Comparison of ENCODE assay signal across 19 cellular contexts in the genomic region with DNA sequence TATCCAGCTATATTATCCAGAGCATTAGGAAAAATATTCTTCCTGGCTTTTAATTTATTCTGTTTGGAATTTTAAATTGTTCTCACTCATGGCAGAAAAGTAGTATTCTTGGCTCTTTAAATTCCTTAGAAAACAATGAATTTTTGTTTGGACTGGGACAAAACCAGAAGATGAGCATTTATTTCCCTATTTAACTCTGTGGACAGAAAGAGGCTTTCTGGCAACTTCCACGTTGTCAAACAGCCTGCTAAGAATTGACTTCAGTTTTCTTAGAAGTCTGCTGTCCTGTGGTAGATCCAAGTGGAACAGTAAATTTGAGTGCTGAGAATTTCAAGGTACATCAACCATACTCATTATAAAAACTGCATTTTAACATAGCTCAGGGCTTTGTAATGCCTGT.
"Had no signal": no experiment of that assay in that cellular context is flagged by ENCODE, and none has a peak within 500 bp of the region (broad histone marks: within the 10 kb centered on the region; RNA-seq: fewer than 3 reads in every experiment).

No MANE protein-coding gene starts in this region.

- ATAC-seq: gastrocnemius medialis, natural killer cell, T-helper 17 cell had no signal

- H3K4me3 Mint-ChIP-seq: activated naive CD8-positive, alpha-beta T cell treated with anti-CD3 and anti-CD28 coated beads, Interleukin-2, amount 10 ng/mL, durations not matched to agents 7 days and 5 days; activated T-helper 1 cell treated with anti-CD3 and anti-CD28 coated beads, Interleukin-12 subunit alpha, Interleukin-12 subunit beta, Interleukin-2, Interleukin-4 antibody, amounts not matched to agents 30 ng/mL and 10 ng/mL and 1 ng/mL, durations not matched to agents 14 hours and 24 hours and 36 hours; brain; natural killer cell; T-helper 17 cell had no signal

- DNase-seq: activated CD4-positive, alpha-beta T cell treated with anti-CD3 and anti-CD28 coated beads for 1 hour; activated CD4-positive, alpha-beta T cell treated with anti-CD3 and anti-CD28 coated beads, Interleukin-2, amount 50 U/mL, for 48 hours; activated naive CD8-positive, alpha-beta T cell treated with anti-CD3 and anti-CD28 coated beads, Interleukin-2, amount 10 ng/mL, durations not matched to agents 7 days and 5 days; activated T-cell treated with anti-CD3 and anti-CD28 coated beads for 4 hours; central memory CD4-positive, alpha-beta T cell; colonic mucosa; erythroblast; gastrocnemius medialis; heart right ventricle; left ventricle myocardium superior; mesendoderm; natural killer cell; stimulated activated naive CD4-positive, alpha-beta T cell treated with Interleukin-2 at 50 U/mL for 16 hours; T-helper 17 cell had no signal

- H3K9me3 Mint-ChIP-seq: activated T-helper 1 cell treated with anti-CD3 and anti-CD28 coated beads, Interleukin-12 subunit alpha, Interleukin-12 subunit beta, Interleukin-2, Interleukin-4 antibody, amounts not matched to agents 30 ng/mL and 10 ng/mL and 1 ng/mL, durations not matched to agents 14 hours and 24 hours and 36 hours; natural killer cell had no signal

- H3K27me3 Mint-ChIP-seq: activated naive CD8-positive, alpha-beta T cell treated with anti-CD3 and anti-CD28 coated beads, Interleukin-2, amount 10 ng/mL, durations not matched to agents 7 days and 5 days; brain; T-helper 17 cell had no signal

- H3K27ac Mint-ChIP-seq: activated naive CD8-positive, alpha-beta T cell treated with anti-CD3 and anti-CD28 coated beads, Interleukin-2, amount 10 ng/mL, durations not matched to agents 7 days and 5 days; activated T-helper 1 cell treated with anti-CD3 and anti-CD28 coated beads, Interleukin-12 subunit alpha, Interleukin-12 subunit beta, Interleukin-2, Interleukin-4 antibody, amounts not matched to agents 30 ng/mL and 10 ng/mL and 1 ng/mL, durations not matched to agents 14 hours and 24 hours and 36 hours; natural killer cell had no signal

- H3K27ac ChIP-seq: colonic mucosa, gastrocnemius medialis, parathyroid adenoma, tibial artery, VCaP had no signal
